ENCODE assay signal across 8 cellular contexts in the genomic region with DNA sequence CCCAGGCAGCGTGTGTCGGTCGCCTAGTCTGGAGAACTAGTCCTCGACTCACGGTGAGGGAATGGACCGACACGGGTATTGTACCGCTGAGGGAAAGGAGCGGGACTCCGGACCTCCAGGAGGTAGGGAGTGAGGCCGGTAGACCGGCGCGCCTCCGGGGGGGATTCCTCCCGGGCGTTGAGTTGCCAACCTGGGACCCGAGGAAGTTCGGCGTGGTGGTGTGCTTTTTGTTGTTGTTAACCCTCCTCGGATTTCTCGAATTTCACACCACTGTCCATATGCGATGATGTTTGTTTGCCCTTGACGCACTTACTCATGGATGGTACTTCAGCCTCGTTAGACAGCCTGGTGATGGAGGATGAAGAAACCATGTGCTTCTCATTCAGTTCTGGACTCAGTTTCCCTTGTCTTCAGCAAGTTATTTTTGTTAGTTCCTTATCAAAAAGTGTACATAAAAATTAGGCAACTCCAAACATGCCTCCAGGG. TPM values are rescaled to one million over a fixed set of nuclear protein-coding genes. Genes with fewer than 3 reads are reported as not detected.
DNase-seq lines count a peak whose midpoint lies in the region; ATAC-seq, FAIRE-seq and TF ChIP-seq lines count a peak whose summit lies in the region.
"Not testable (repeated sequence)": the region's sequence is repeated elsewhere in the genome, so short reads cannot be mapped to it uniquely, and the experiment has no call there.

No MANE protein-coding gene starts in this region.

- H2AFZ ChIP-seq in GM23338 = peak overlapping the region; percentile 84

- H3K36me3 Mint-ChIP-seq in GM23338 (ENCODE audit: low read depth) = peaks cover 53% of the 10 kb centered on the region
- peaks cover 50% of the 10 kb centered on the region for H3K36me3 Mint-ChIP-seq in activated CD8-positive, alpha-beta memory T cell treated with anti-CD3 and anti-CD28 coated beads, Interleukin-2, amount 10 ng/mL, durations not matched to agents 7 days and 5 days

- H3K4me3 ChIP-seq in AG10803 (ENCODE audit: low read length) (peak overlapping the region; percentile 95), GM23338 (peak overlapping the region; percentile 99), NT2/D1 (ENCODE audit: insufficient read length, low read depth) (peak overlapping the region; percentile 86), choroid plexus epithelial cell (ENCODE audit: low read depth, low read length) (peak overlapping the region; percentile 96), heart right ventricle (peak overlapping the region; percentile 85 to 100 (median 93)), mucosa of stomach (ENCODE audit: low read length) (peak overlapping the region; percentile 80), small intestine (ENCODE audit: low read depth in 1 of 2, low read length in 2 of 2) (peak overlapping the region; percentile 86 to 96)

- H3K27ac ChIP-seq in GM23338 (ENCODE audit: low read depth) = peak overlapping the region; percentile 95
- peak overlapping the region; percentile 91 to 100 (median 98) for H3K27ac ChIP-seq in heart right ventricle
- H3K27ac ChIP-seq in small intestine (ENCODE audit: low read depth in 1 of 2, low read length in 1 of 2) = peak overlapping the region; percentile 97 to 98

- H3K27me3 ChIP-seq in GM23338 (ENCODE audit: insufficient read depth); NT2/D1 (ENCODE audit: insufficient read depth, insufficient read length); heart right ventricle; mucosa of stomach (ENCODE audit: control insufficient read depth, insufficient read depth, low read length); small intestine (ENCODE audit: control insufficient read depth in 2 of 2, insufficient read depth in 2 of 2, low read length in 2 of 2): not testable (repeated sequence)

- not testable (repeated sequence) for TF ChIP-seq CTCF in AG10803 (conservative IDR thresholded peaks at IDR 0.05; ENCODE audit: low read length); GM23338 (conservative IDR thresholded peaks at IDR 0.05; ENCODE audit: low read depth in 2 of 2); choroid plexus epithelial cell (conservative IDR thresholded peaks at IDR 0.05; ENCODE audit: low read depth, low read length); heart right ventricle (IDR thresholded peaks at IDR 0.05)

- H3K36me3 ChIP-seq in GM23338 (ENCODE audit: insufficient read depth) (peaks cover 16% of the 10 kb centered on the region; the same call in 1 of the 2 replicates), NT2/D1 (ENCODE audit: insufficient read depth, insufficient read length, low read length) (peaks cover 39% of the 10 kb centered on the region), heart right ventricle (peaks cover 0 to 28% (median 12%) of the 10 kb centered on the region in 9 donors)
- H3K36me3 ChIP-seq in mucosa of stomach (ENCODE audit: control insufficient read depth, insufficient read depth, low read length); small intestine (ENCODE audit: control insufficient read depth in 2 of 2, insufficient read depth in 2 of 2, low read length in 2 of 2): not testable (repeated sequence)

- peak overlapping the region; percentile 98 for H3K4me3 Mint-ChIP-seq in GM23338
- H3K4me3 Mint-ChIP-seq in activated CD8-positive, alpha-beta memory T cell treated with anti-CD3 and anti-CD28 coated beads, Interleukin-2, amount 10 ng/mL, durations not matched to agents 7 days and 5 days = peak overlapping the region; percentile 99

- not testable (repeated sequence) for FAIRE-seq in small intestine (lab: Jason Lieb, UNC)

- intact Hi-C loops in heart right ventricle (cut with DNase I) = not testable (repeated sequence)

- peaks cover 18% of the 10 kb centered on the region for H3K9me3 ChIP-seq in NT2/D1 (ENCODE audit: insufficient read depth, low read length)
- not testable (repeated sequence) for H3K9me3 ChIP-seq in heart right ventricle; mucosa of stomach (ENCODE audit: control insufficient read depth, low read length); small intestine (ENCODE audit: control insufficient read depth, low read depth)

- DNase-seq in AG10803 (ENCODE audit: low read depth); GM23338 (ENCODE audit: low spot score); NT2/D1 (ENCODE audit: low read depth, low spot score); activated CD8-positive, alpha-beta memory T cell treated with anti-CD3 and anti-CD28 coated beads, Interleukin-2, amount 10 ng/mL, durations not matched to agents 7 days and 5 days; choroid plexus epithelial cell (ENCODE audit: low read depth); heart right ventricle; small intestine: not testable (repeated sequence)

- peak overlapping the region; percentile 96 for H3K4me2 ChIP-seq in GM23338

- peaks cover 22% of the 10 kb centered on the region for H3K4me1 Mint-ChIP-seq in GM23338
- H3K4me1 Mint-ChIP-seq in activated CD8-positive, alpha-beta memory T cell treated with anti-CD3 and anti-CD28 coated beads, Interleukin-2, amount 10 ng/mL, durations not matched to agents 7 days and 5 days = peaks cover 61% of the 10 kb centered on the region

- peaks cover 88% of the 10 kb centered on the region for H3K79me2 ChIP-seq in GM23338 (replicated peaks; ENCODE audit: insufficient read depth)

- ATAC-seq in GM23338; activated CD8-positive, alpha-beta memory T cell treated with anti-CD3 and anti-CD28 coated beads, Interleukin-2, amount 10 ng/mL, durations not matched to agents 7 days and 5 days: not testable (repeated sequence)
- ATAC-seq in heart right ventricle = peak in 1 of 8 donors; percentile 0

- CTCF ChIA-PET in activated CD8-positive, alpha-beta memory T cell treated with anti-CD3 and anti-CD28 coated beads, Interleukin-2, amount 10 ng/mL, durations not matched to agents 7 days and 5 days (lab: Charles Lee) = not testable (repeated sequence)

- peak overlapping the region; percentile 95 for H3K27ac Mint-ChIP-seq in GM23338
- H3K27ac Mint-ChIP-seq in activated CD8-positive, alpha-beta memory T cell treated with anti-CD3 and anti-CD28 coated beads, Interleukin-2, amount 10 ng/mL, durations not matched to agents 7 days and 5 days = peak overlapping the region; percentile 99

- H3K9me3 Mint-ChIP-seq in GM23338 = peaks cover 11% of the 10 kb centered on the region; the same call in 2 of the 3 replicates
- not testable (repeated sequence) for H3K9me3 Mint-ChIP-seq in activated CD8-positive, alpha-beta memory T cell treated with anti-CD3 and anti-CD28 coated beads, Interleukin-2, amount 10 ng/mL, durations not matched to agents 7 days and 5 days (ENCODE audit: low read depth)

- WGBS in heart right ventricle, 2 donors = 0 to 2% methylated on average over 25 of the region's 25 CpGs
- WGBS in small intestine, 3 donors = 0% methylated on average over 25 of the region's 25 CpGs

- not testable (repeated sequence) for H3K27me3 Mint-ChIP-seq in GM23338 (ENCODE audit: insufficient read depth, low read depth, poor library complexity); activated CD8-positive, alpha-beta memory T cell treated with anti-CD3 and anti-CD28 coated beads, Interleukin-2, amount 10 ng/mL, durations not matched to agents 7 days and 5 days

- H3K9ac ChIP-seq in NT2/D1 (ENCODE audit: insufficient read length, low read depth) (peak overlapping the region; percentile 100), mucosa of stomach (ENCODE audit: low read length) (peak overlapping the region; percentile 94)

- H3K9me2 ChIP-seq in GM23338 (ENCODE audit: insufficient read depth) = not testable (repeated sequence)

- not testable (repeated sequence) for H3F3A ChIP-seq in GM23338 (replicated peaks; ENCODE audit: low read depth)

- H4K20me1 ChIP-seq in GM23338 (replicated peaks; ENCODE audit: insufficient read depth) = peaks cover 33% of the 10 kb centered on the region

- H3K4me1 ChIP-seq in GM23338 (ENCODE audit: insufficient read depth) = peaks cover 12% of the 10 kb centered on the region; the same call in 1 of the 2 replicates
- H3K4me1 ChIP-seq in NT2/D1 (ENCODE audit: insufficient read depth, insufficient read length); small intestine (ENCODE audit: control insufficient read depth in 2 of 2, insufficient read depth in 1 of 2, low read depth in 1 of 2, low read length in 1 of 2): not testable (repeated sequence)
- peaks cover 9 to 61% (median 39%) of the 10 kb centered on the region in 9 donors for H3K4me1 ChIP-seq in heart right ventricle
- H3K4me1 ChIP-seq in mucosa of stomach (ENCODE audit: control insufficient read depth, insufficient read depth, low read length) = peaks cover 13% of the 10 kb centered on the region

RNA-seq across cellular contexts. Expression of a gene that starts 0.3 kb away (rescaled TPM):
- total RNA-seq in GM23338 (2014; rRNA removed; shearing (Covaris generic)) = 56.0 and 90.1 TPM in 2 replicates
- polyA plus RNA-seq in GM23338 (2016; fragmentation: Nextera tagmentation; extraction: Ambion mirVana) (88.9 and 89.8 TPM in 2 replicates), heart right ventricle (100 to 1,000 TPM in 1 of 2 donors, 10 to 100 TPM in 1; 82.3 to 141 TPM), small intestine (10 to 100 TPM; 88.3 to 97.8 (median 94.6) TPM)
- 100 to 1,000 TPM; 140 to 145 TPM for total RNA-seq in activated CD8-positive, alpha-beta memory T cell treated with anti-CD3 and anti-CD28 coated beads, Interleukin-2, amount 10 ng/mL, durations not matched to agents 7 days and 5 days
- 100 to 1,000 TPM in 9 of 10 donors, 10 to 100 TPM in 1; 96.9 to 124 (median 113) TPM for total RNA-seq in heart right ventricle

RNA-seq across cellular contexts. Expression of a gene that starts 0.6 kb away (rescaled TPM):
- total RNA-seq in GM23338 (2014; rRNA removed; shearing (Covaris generic)) = 46.4 and 66.5 TPM in 2 replicates
- polyA plus RNA-seq in GM23338 (2016; fragmentation: Nextera tagmentation; extraction: Ambion mirVana) (18.8 and 21.2 TPM in 2 replicates), heart right ventricle (10 to 100 TPM; 32.3 to 34.7 TPM), small intestine (10 to 100 TPM; 29.4 to 35.8 (median 34.6) TPM)
- 10 to 100 TPM; 74.2 to 82.3 TPM for total RNA-seq in activated CD8-positive, alpha-beta memory T cell treated with anti-CD3 and anti-CD28 coated beads, Interleukin-2, amount 10 ng/mL, durations not matched to agents 7 days and 5 days
- 10 to 100 TPM; 61.4 to 85.1 (median 69.5) TPM for total RNA-seq in heart right ventricle
